8 cellular contexts compared by ENCODE assay signal in genomic region chr12:102816816-102817434, GRCh38.
A peak's percentile ranks its signal among the peaks of the same experiment; 100 is the strongest.
DNase-seq lines count a peak whose midpoint lies in the region; ATAC-seq, FAIRE-seq and TF ChIP-seq lines count a peak whose summit lies in the region.

No MANE protein-coding gene starts in this region.

- SMC1A ChIA-PET in GM12878 (lab: Charles Lee; ENCODE audit: uncharacterized antibody, unreplicated experiment), result interaction anchor here (0.7 to 1.6 kb wide), 8 partner anchors 31 to 877 kb away, joined by 3 to 10 read pairs (median 4); no protein-coding TSS in a partner anchor

- ATAC-seq in GM18858 (IDR thresholded peaks at IDR 0.05; ENCODE audit: unreplicated experiment) (peak; percentile 46), GM12878 (peak; percentile 76), lower lobe of right lung (peak; percentile 56 to 71)
- ATAC-seq in stimulated activated naive CD8-positive, alpha-beta T cell treated with anti-CD3 and anti-CD28 coated beads, Interleukin-15, amount 100 ng/mL, for 72 hours, result no peak

- H3K4me3 ChIP-seq in AG04449 (ENCODE audit: low read depth, low read length) (no peak overlapping the region), GM12878 (no peak overlapping the region), lower lobe of right lung (no peak overlapping the region)

- no peaks in the 10 kb centered on the region for H3K36me3 ChIP-seq in GM12878 (ENCODE audit: control insufficient read depth in 2 of 2, insufficient read depth in 2 of 2, low read length in 1 of 2)
- H3K36me3 ChIP-seq in lower lobe of right lung, result no peaks in the 10 kb centered on the region

- H3K79me2 ChIP-seq in GM12878 (ENCODE audit: control insufficient read depth, insufficient read depth, low read length), result no peaks in the 10 kb centered on the region

- H3K9ac ChIP-seq in GM12878 (ENCODE audit: control insufficient read depth, insufficient read depth, low read length), result no peak overlapping the region

- FAIRE-seq in GM12878 (lab: Jason Lieb, UNC), result peak; percentile 69

- no peaks in the 10 kb centered on the region for H3K9me3 Mint-ChIP-seq in stimulated activated naive CD8-positive, alpha-beta T cell treated with anti-CD3 and anti-CD28 coated beads, Interleukin-15, amount 100 ng/mL, for 72 hours

- intact Hi-C loops in GM12878 (cut with micrococcal nuclease; ENCODE audit: unreplicated experiment) (loop anchor here (10.0 kb wide), 2 partner anchors 722 to 1042 kb away; no protein-coding TSS in a partner anchor), lower lobe of right lung (cut with DNase I) (no loop called here)

- TF ChIP-seq EP300 in GM12878 (IDR thresholded peaks at IDR 0.05; ENCODE audit: borderline replicate concordance in 1 of 2, control insufficient read depth in 1 of 2, low read depth in 2 of 2, low read length in 2 of 2), result no peak

- no peaks in the 10 kb centered on the region; a peak in 1 of 4 replicates for H3K27me3 ChIP-seq in GM12878 (replicated peaks in 1 of 2; ENCODE audit: control insufficient read depth in 2 of 2, insufficient read depth in 2 of 2, low read length in 1 of 2)
- no peaks in the 10 kb centered on the region for H3K27me3 ChIP-seq in lower lobe of right lung (ENCODE audit: low read depth)

- H2AFZ ChIP-seq in GM12878 (ENCODE audit: control insufficient read depth, low read depth, low read length), result no peak overlapping the region

- peak; percentile 3 for DNase-seq in AG04449 (ENCODE audit: low read depth, low spot score)
- peak; percentile 31 for DNase-seq in NCI-H1105 (lab: John Stamatoyannopoulos, UW)
- DNase-seq in GM12878 (ENCODE audit: low read depth, low spot score), result no peak
- DNase-seq in lower lobe of right lung, result no peak
- no peak for DNase-seq in stimulated activated naive CD8-positive, alpha-beta T cell treated with anti-CD3 and anti-CD28 coated beads, Interleukin-15, amount 100 ng/mL, for 72 hours
- DNase-seq in OCI-M2 (lab: John Stamatoyannopoulos, UW; ENCODE audit: unreplicated experiment), result no peak
- DNase-seq in stimulated activated naive CD4-positive, alpha-beta T cell (lab: John Stamatoyannopoulos, UW), result no peak

- no peak overlapping the region for H3K27ac Mint-ChIP-seq in stimulated activated naive CD8-positive, alpha-beta T cell treated with anti-CD3 and anti-CD28 coated beads, Interleukin-15, amount 100 ng/mL, for 72 hours

- WGBS in GM12878 (ENCODE audit: insufficient coverage, insufficient replicate concordance, low lambda C conversion rate, missing lambda C conversion rate), result 3% methylated on average over 5 of the region's 5 CpGs

- TF ChIP-seq CTCF in AG04449 (IDR thresholded peaks at IDR 0.05; ENCODE audit: insufficient read depth, low read length, missing control alignments) (peak; percentile 63), GM12878 (IDR thresholded peaks at IDR 0.05 in 2 of 3, conservative IDR thresholded peaks at IDR 0.05 in 1 of 3; ENCODE audit: control insufficient read depth in 2 of 3, extremely low read depth in 1 of 3, insufficient read depth in 1 of 3, low read depth in 3 of 3, low read length in 3 of 3) (peak; percentile 53 to 61 (median 60)), lower lobe of right lung (IDR thresholded peaks at IDR 0.05) (peak; percentile 57)

- H3K4me1 ChIP-seq in GM12878 (ENCODE audit: control insufficient read depth, insufficient read depth, low read length) (no peaks in the 10 kb centered on the region), lower lobe of right lung (no peaks in the 10 kb centered on the region)

- no peak for TF ChIP-seq POLR2A in GM12878 (IDR thresholded peaks at IDR 0.05; ENCODE audit: low read depth, low read length)

- BruUV-seq in GM12878 (replicated peaks; lab: Mats Ljungman, UMichigan), result no TSS peak

- peak; percentile 49 for TF ChIP-seq RAD21 in GM12878 (IDR thresholded peaks at IDR 0.05; ENCODE audit: insufficient read depth, low read depth, low read length)

- CTCF ChIA-PET in AG04449 (lab: Yijun Ruan, JAX) (interaction anchor here (0.8 to 1.8 kb wide), 9 partner anchors 10 to 902 kb away, joined by 3 to 6 read pairs (median 5); no protein-coding TSS in a partner anchor), GM12878 (lab: Yijun Ruan, JAX) (interaction anchor here (0.6 to 3.0 kb wide), 35 partner anchors 10 to 1144 kb away, joined by 3 to 19 read pairs (median 4); no protein-coding TSS in a partner anchor)

- no peak overlapping the region for H3K4me3 Mint-ChIP-seq in stimulated activated naive CD8-positive, alpha-beta T cell treated with anti-CD3 and anti-CD28 coated beads, Interleukin-15, amount 100 ng/mL, for 72 hours

- in situ Hi-C loops in GM12878 (cut with MboI), result no loop called here

- H3K4me1 Mint-ChIP-seq in stimulated activated naive CD8-positive, alpha-beta T cell treated with anti-CD3 and anti-CD28 coated beads, Interleukin-15, amount 100 ng/mL, for 72 hours, result no peaks in the 10 kb centered on the region

- POLR2A ChIA-PET in AG04449 (lab: Yijun Ruan, JAX) (no interaction called here), GM12878 (lab: Charles Lee) (no interaction called here)

- RAD21 ChIA-PET in GM12878 (lab: Charles Lee; ENCODE audit: unreplicated experiment), result interaction anchor here (0.8 to 1.5 kb wide), 4 partner anchors 49 to 114 kb away, joined by 3 to 5 read pairs (median 4); no protein-coding TSS in a partner anchor

- no peaks in the 10 kb centered on the region for H4K20me1 ChIP-seq in GM12878 (ENCODE audit: control insufficient read depth, insufficient read depth)

- H3K9me3 ChIP-seq in GM12878 (replicated peaks; ENCODE audit: control insufficient read depth, insufficient read depth, low read length) (no peaks in the 10 kb centered on the region), lower lobe of right lung (no peaks in the 10 kb centered on the region)

- peaks cover 43% of the 10 kb centered on the region for H3K27me3 Mint-ChIP-seq in stimulated activated naive CD8-positive, alpha-beta T cell treated with anti-CD3 and anti-CD28 coated beads, Interleukin-15, amount 100 ng/mL, for 72 hours

- no peak overlapping the region for H3K4me2 ChIP-seq in GM12878 (ENCODE audit: control insufficient read depth, insufficient read depth)

- no peak overlapping the region for H3K27ac ChIP-seq in GM12878 (ENCODE audit: control insufficient read depth, insufficient read depth)
- no peak overlapping the region for H3K27ac ChIP-seq in lower lobe of right lung

TF ChIP-seq in GM12878, 131 proteins besides CTCF, POLR2A, EP300 and RAD21:
- TF ChIP-seq SMARCA5 (IDR thresholded peaks at IDR 0.05) (no peak), SMC3 (IDR thresholded peaks at IDR 0.05; ENCODE audit: borderline replicate concordance, low read length) (peak; percentile 42; the same call in 1 of the 2 replicates), BHLHE40 (IDR thresholded peaks at IDR 0.05; ENCODE audit: borderline replicate concordance in 1 of 2, low read depth in 2 of 2, low read length in 1 of 2) (peak; percentile 90 to 94), ZBTB33 (IDR thresholded peaks at IDR 0.05) (no peak), RAD51 (IDR thresholded peaks at IDR 0.05) (peak; percentile 27; the same call in 1 of the 2 replicates)
TF ChIP-seq in GM12878: peak in this region for 3.

Comparison
In these comparisons a context has a peak if more than half of its experiments do, and no peak if none do; other contexts are left out.
1. DNase-seq: peak in AG04449 (single experiment) and NCI-H1105 (single experiment); none in GM12878 (single experiment), lower lobe of right lung (single experiment), stimulated activated naive CD8-positive, alpha-beta T cell treated with anti-CD3 and anti-CD28 coated beads, Interleukin-15, amount 100 ng/mL, for 72 hours (0 of 2), OCI-M2 (single experiment) and stimulated activated naive CD4-positive, alpha-beta T cell (0 of 6).
2. Peak in every context shown above with its lines, with median percentiles within 50 percentile points of each other: CTCF ChIP-seq.